8 cellular contexts compared by ENCODE assay signal in genomic region chr16:50065241-50065623, GRCh38. TPM values are rescaled to one million over a fixed set of nuclear protein-coding genes. Genes with fewer than 3 reads are reported as not detected.
A peak's percentile ranks its signal among the peaks of the same experiment; 100 is the strongest.
DNase-seq lines count a peak whose midpoint lies in the region; ATAC-seq and TF ChIP-seq lines count a peak whose summit lies in the region.

No MANE protein-coding gene starts in this region.

- H3K36me3 Mint-ChIP-seq in MCF 10A (ENCODE audit: insufficient read depth, unreplicated experiment) = peaks cover 19% of the 10 kb centered on the region
- H3K36me3 Mint-ChIP-seq in naive thymus-derived CD8-positive, alpha-beta T cell = peaks cover 0 to 23% (median 0%) of the 10 kb centered on the region in 3 donors

- peak overlapping the region; percentile 88 for H3K4me3 Mint-ChIP-seq in MCF 10A (ENCODE audit: unreplicated experiment)
- peak overlapping the region; percentile 79 to 92 (median 85) for H3K4me3 Mint-ChIP-seq in naive thymus-derived CD8-positive, alpha-beta T cell

- H3K9me3 ChIP-seq in AG04450 (ENCODE audit: control insufficient read depth, insufficient read depth, low read length) = no peaks in the 10 kb centered on the region
- no peaks in the 10 kb centered on the region for H3K9me3 ChIP-seq in HUES64 (ENCODE audit: insufficient read depth, low read depth, low read length)

- intact Hi-C loops in MCF 10A (cut with micrococcal nuclease) (no loop called here), lower leg skin (cut with DNase I; ENCODE audit: low total_unique reads) (no loop called here)

- no peak for ATAC-seq in naive thymus-derived CD8-positive, alpha-beta T cell
- ATAC-seq in GM19035 (IDR thresholded peaks at IDR 0.05; ENCODE audit: unreplicated experiment) = no peak

- H3K4me1 Mint-ChIP-seq in MCF 10A (ENCODE audit: insufficient read depth, unreplicated experiment) = peaks cover 23% of the 10 kb centered on the region
- peaks cover 22 to 36% (median 31%) of the 10 kb centered on the region in 4 donors for H3K4me1 Mint-ChIP-seq in naive thymus-derived CD8-positive, alpha-beta T cell

- no peak overlapping the region for H3K9ac ChIP-seq in HUES64 (ENCODE audit: low read depth, low read length)

- H3K27ac ChIP-seq in AG04450 (ENCODE audit: low read depth, low read length) (no peak overlapping the region), HUES64 (ENCODE audit: low read depth, low read length) (no peak overlapping the region)

- TF ChIP-seq POLR2A in lower leg skin (IDR thresholded peaks at IDR 0.05) = no peak

- DNase-seq in AG04450 (ENCODE audit: low read depth, low spot score) = no peak
- DNase-seq in MCF 10A (ENCODE audit: unreplicated experiment) = no peak
- no peak for DNase-seq in naive thymus-derived CD8-positive, alpha-beta T cell
- no peak for DNase-seq in NCI-H1417 treated with DMSO at 0.1 percent for 48 hours (lab: John Stamatoyannopoulos, UW)
- no peak for DNase-seq in NCI-H1694 (lab: John Stamatoyannopoulos, UW)
- no peak for DNase-seq in lower leg skin (ENCODE audit: low spot score in 2 of 2)

- BruUV-seq in MCF 10A (replicated peaks; lab: Mats Ljungman, UMichigan) = TSS peak; percentile 37

- no peaks in the 10 kb centered on the region for H3K27me3 Mint-ChIP-seq in MCF 10A (ENCODE audit: insufficient read depth, unreplicated experiment)
- H3K27me3 Mint-ChIP-seq in naive thymus-derived CD8-positive, alpha-beta T cell = no peaks in the 10 kb centered on the region

- no peaks in the 10 kb centered on the region for H3K9me3 Mint-ChIP-seq in MCF 10A (ENCODE audit: unreplicated experiment)
- H3K9me3 Mint-ChIP-seq in naive thymus-derived CD8-positive, alpha-beta T cell = no peaks in the 10 kb centered on the region

- peaks cover 19% of the 10 kb centered on the region for H3K36me3 ChIP-seq in HUES64 (ENCODE audit: insufficient read depth, low read length)

- CTCF ChIA-PET in AG04450 (lab: Charles Lee) (interaction anchor here (4.8 to 7.1 kb wide), 2 partner anchors 40 to 145 kb away, joined by 63 to 152 read pairs; partner anchors contain the start of gene CNEP1R1), MCF 10A (lab: Yijun Ruan, JAX) (interaction anchor here (0.6 to 5.5 kb wide), 2 partner anchors 41 to 1443 kb away, joined by 6 to 46 read pairs; partner anchors contain the start of gene CNEP1R1)

- POLR2A ChIA-PET in AG04450 (lab: Yijun Ruan, JAX) (interaction anchor here (0.6 to 1.5 kb wide), 2 partner anchors 145 to 299 kb away, joined by 4 to 5 read pairs; no protein-coding TSS in a partner anchor), MCF 10A (lab: Yijun Ruan, JAX) (interaction anchor here (0.8 to 2.8 kb wide), 7 partner anchors 13 to 295 kb away, joined by 3 to 23 read pairs (median 6); partner anchors contain the start of gene CNEP1R1)
- POLR2A ChIA-PET in naive thymus-derived CD8-positive, alpha-beta T cell (lab: Charles Lee) = interaction anchor here (0.8 to 3.7 kb wide), 7 partner anchors 13 to 741 kb away, joined by 3 to 29 read pairs (median 3); partner anchors contain the start of genes CNEP1R1, CYLD and TENT4B

- WGBS in HUES64 = 90% methylated on average over 8 of the region's 8 CpGs
- WGBS in lower leg skin, 2 donors = 78 to 88% methylated on average over 8 of the region's 8 CpGs

- H3K4me3 ChIP-seq in AG04450 (ENCODE audit: low read depth, low read length) (peak overlapping the region; percentile 39), HUES64 (ENCODE audit: low read length) (peak overlapping the region; percentile 97), lower leg skin (ENCODE audit: low read depth, poor library complexity, severe bottlenecking) (no peak overlapping the region)

- no peak overlapping the region for H3K27ac Mint-ChIP-seq in MCF 10A (ENCODE audit: low read depth, unreplicated experiment)
- H3K27ac Mint-ChIP-seq in naive thymus-derived CD8-positive, alpha-beta T cell = peak overlapping the region in 9 of 10 donors; percentile 55 to 96 (median 91)

- peaks cover 4% of the 10 kb centered on the region for H3K4me1 ChIP-seq in HUES64 (ENCODE audit: insufficient read depth, low read length)

- TF ChIP-seq CTCF in AG04450 (IDR thresholded peaks at IDR 0.05; ENCODE audit: low read depth, low read length) (no peak), MCF 10A (IDR thresholded peaks at IDR 0.05; ENCODE audit: unreplicated experiment) (no peak), lower leg skin (IDR thresholded peaks at IDR 0.05) (no peak)

- H3K27me3 ChIP-seq in AG04450 (ENCODE audit: control insufficient read depth, insufficient read depth, low read length) (no peaks in the 10 kb centered on the region), HUES64 (ENCODE audit: insufficient read depth, low read length) (no peaks in the 10 kb centered on the region)

RNA-seq across cellular contexts. Expression of gene HEATR3, which starts 0.5 kb away (rescaled TPM):
- 15.0 and 17.1 TPM in 2 replicates for polyA plus RNA-seq in AG04450 (2011; rRNA removed)
- 14.2 and 15.0 TPM in 2 replicates for polyA minus RNA-seq in AG04450 (2011; rRNA and poly(A)+ RNA removed)
- polyA plus RNA-seq in HUES64 (2013, experiment 1 of 2) = 17.3 TPM
- 15.6 TPM for polyA plus RNA-seq in HUES64 (2013, experiment 2 of 2)
- 10.5 and 13.3 TPM in 2 replicates for total RNA-seq in MCF 10A (2022)
- total RNA-seq in naive thymus-derived CD8-positive, alpha-beta T cell = 10 to 100 TPM; 20.7 to 23.3 TPM
- 1 to 10 TPM; 5.5 to 6.7 (median 5.6) TPM for polyA plus RNA-seq in naive thymus-derived CD8-positive, alpha-beta T cell
- 10 to 100 TPM; 11.5 to 19.7 (median 12.5) TPM for total RNA-seq in lower leg skin

RNA-seq across cellular contexts. Expression of gene CNEP1R1, which starts 40.2 kb away (rescaled TPM):
- polyA plus RNA-seq in AG04450 (2011; rRNA removed) = 22.4 and 33.0 TPM in 2 replicates
- 13.9 and 27.3 TPM in 2 replicates for polyA minus RNA-seq in AG04450 (2011; rRNA and poly(A)+ RNA removed)
- 12.7 TPM for polyA plus RNA-seq in HUES64 (2013, experiment 1 of 2)
- 13.1 TPM for polyA plus RNA-seq in HUES64 (2013, experiment 2 of 2)
- total RNA-seq in MCF 10A (2022) (22.0 and 23.2 TPM in 2 replicates), lower leg skin (10 to 100 TPM; 10.3 to 18.9 (median 17.5) TPM)
- 10 to 100 TPM; 29.6 to 32.7 TPM for total RNA-seq in naive thymus-derived CD8-positive, alpha-beta T cell
- polyA plus RNA-seq in naive thymus-derived CD8-positive, alpha-beta T cell = 10 to 100 TPM; 10.8 to 20.6 (median 12.3) TPM
